ENCODE assay signal across 18 cellular contexts in genomic region chr10:119409906-119410305, GRCh38.
DNase-seq lines count a peak whose midpoint lies in the region; ATAC-seq and TF ChIP-seq lines count a peak whose summit lies in the region.
"Had no signal": no experiment of that assay in that cellular context is flagged by ENCODE, and none has a peak within 500 bp of the region (broad histone marks: within the 10 kb centered on the region; RNA-seq: fewer than 3 reads in every experiment).

No MANE protein-coding gene starts in this region.

- no peaks in the 10 kb centered on the region for H3K36me3 Mint-ChIP-seq in T-helper 17 cell (ENCODE audit: low read depth)

- H3K36me3 ChIP-seq in stomach: peaks cover 0 to 8% (median 0%) of the 10 kb centered on the region in 4 donors

- DNase-seq in T-helper 17 cell: no peak
- peak; percentile 93 for DNase-seq in Right ventricle myocardium inferior (ENCODE audit: missing footprints)
- DNase-seq in mucosa of gallbladder (ENCODE audit: low spot score): peak; percentile 46
- DNase-seq in stomach: peak; percentile 58
- no peak for DNase-seq in HK-2 (ENCODE audit: unreplicated experiment)
- no peak for DNase-seq in NCI-H2107 treated with DMSO at 0.1 percent for 48 hours (lab: John Stamatoyannopoulos, UW; ENCODE audit: unreplicated experiment)
- DNase-seq in mesenteric fat pad (ENCODE audit: low spot score): no peak
- DNase-seq in NCI-H2081 treated with DMSO at 0.1 percent for 48 hours (lab: John Stamatoyannopoulos, UW): no peak
- DNase-seq: activated CD4-positive, alpha-beta T cell treated with anti-CD3 and anti-CD28 coated beads for 48 hours; AML-193; DMS79; GOT3; naive thymus-derived CD4-positive, alpha-beta T cell; NCI-H2029 treated with DMSO at 0.1 percent for 48 hours; stimulated activated CD4-positive, alpha-beta T cell treated with anti-CD3 and anti-CD28 coated beads, Interleukin-15, amount 100 ng/mL, for 24 hours; SW 1271 had no signal

- TF ChIP-seq EP300 in stomach (IDR thresholded peaks at IDR 0.05): peak; percentile 35

- 66 to 90% (median 74%) methylated on average over 11 to 18 of the region's 18 CpGs for WGBS in stomach, 5 donors

- intact Hi-C loops in Right ventricle myocardium inferior (cut with DNase I) (no loop called here), stomach (cut with DNase I; ENCODE audit: low total_unique reads) (loop anchor here (10.0 kb wide), 1 partner anchor 205 kb away; the partner anchor contains the start of gene GRK5)

- H3K27ac Mint-ChIP-seq in T-helper 17 cell: peak overlapping the region; percentile 29
- H3K27ac Mint-ChIP-seq: activated T-helper 1 cell treated with anti-CD3 and anti-CD28 coated beads, Interleukin-12 subunit alpha, Interleukin-12 subunit beta, Interleukin-2, Interleukin-4 antibody, amounts not matched to agents 30 ng/mL and 10 ng/mL and 1 ng/mL, durations not matched to agents 14 hours and 24 hours and 36 hours; naive thymus-derived CD4-positive, alpha-beta T cell had no signal

- peaks cover 20 to 73% (median 28%) of the 10 kb centered on the region in 4 donors for H3K4me1 ChIP-seq in stomach

- peak overlapping the region; percentile 45 to 88 (median 76) for H3K27ac ChIP-seq in stomach

- no peak for TF ChIP-seq CTCF in stomach (IDR thresholded peaks at IDR 0.05)

- no peak for TF ChIP-seq POLR2A in stomach (IDR thresholded peaks at IDR 0.05)

- no peaks in the 10 kb centered on the region for H3K27me3 Mint-ChIP-seq in T-helper 17 cell
- H3K27me3 Mint-ChIP-seq: naive thymus-derived CD4-positive, alpha-beta T cell had no signal

- no peaks in the 10 kb centered on the region for H3K27me3 ChIP-seq in stomach

- H3K4me3 ChIP-seq in stomach: no peak overlapping the region
- H3K4me3 ChIP-seq: GM12878 had no signal

- H3K9me3 ChIP-seq in T-helper 17 cell (ENCODE audit: control insufficient read depth, low read length, poor library complexity, severe bottlenecking) (no peaks in the 10 kb centered on the region), stomach (no peaks in the 10 kb centered on the region)

- peaks cover 2% of the 10 kb centered on the region for H3K4me1 Mint-ChIP-seq in T-helper 17 cell

- ATAC-seq in T-helper 17 cell: no peak
- ATAC-seq in Right ventricle myocardium inferior: peak; percentile 78
- ATAC-seq: GM12878; naive thymus-derived CD4-positive, alpha-beta T cell had no signal

- H3K4me3 Mint-ChIP-seq in T-helper 17 cell: no peak overlapping the region
- H3K4me3 Mint-ChIP-seq: activated T-helper 1 cell treated with anti-CD3 and anti-CD28 coated beads, Interleukin-12 subunit alpha, Interleukin-12 subunit beta, Interleukin-2, Interleukin-4 antibody, amounts not matched to agents 30 ng/mL and 10 ng/mL and 1 ng/mL, durations not matched to agents 14 hours and 24 hours and 36 hours; naive thymus-derived CD4-positive, alpha-beta T cell had no signal

Comparison
In these comparisons a context has a peak if more than half of its experiments do, and no peak if none do; other contexts are left out.
1. DNase-seq: peak in Right ventricle myocardium inferior (single experiment), mucosa of gallbladder (single experiment) and stomach (single experiment); none in T-helper 17 cell (0 of 3), HK-2 (single experiment), NCI-H2107 treated with DMSO at 0.1 percent for 48 hours (single experiment), mesenteric fat pad (single experiment) and NCI-H2081 treated with DMSO at 0.1 percent for 48 hours (single experiment).